ENCODE assay signal across 18 cellular contexts in genomic region chr1:212593696-212594335, GRCh38. TPM values are rescaled to one million over a fixed set of nuclear protein-coding genes. Genes with fewer than 3 reads are reported as not detected.
DNase-seq lines count a peak whose midpoint lies in the region; ATAC-seq and TF ChIP-seq lines count a peak whose summit lies in the region.
"Had no signal": no experiment of that assay in that cellular context is flagged by ENCODE, and none has a peak within 500 bp of the region (broad histone marks: within the 10 kb centered on the region; RNA-seq: fewer than 3 reads in every experiment).

No MANE protein-coding gene starts in this region.

- peak overlapping the region; percentile 67 for H2AK5ac ChIP-seq in mesenchymal stem cell (ENCODE audit: low read length, severe bottlenecking)

- H3K27ac Mint-ChIP-seq in activated naive CD4-positive, alpha-beta T cell treated with anti-CD3 and anti-CD28 coated beads, Interleukin-2, amount 10 ng/mL, durations not matched to agents 7 days and 5 days: peak overlapping the region; percentile 67
- peak overlapping the region; percentile 43; the same call in 1 of the 2 replicates for H3K27ac Mint-ChIP-seq in WTC11

- H2BK12ac ChIP-seq in mesenchymal stem cell (ENCODE audit: low read length in 2 of 2): no peak overlapping the region

- peaks cover 10% of the 10 kb centered on the region for H3K4me1 ChIP-seq in mesenchymal stem cell (ENCODE audit: control insufficient read depth, insufficient read depth, low read depth, low read length)
- H3K4me1 ChIP-seq in adrenal gland (replicated peaks in 1 of 2): peaks cover 0 to 5% of the 10 kb centered on the region in 2 donors

- H3K9ac ChIP-seq in mesenchymal stem cell (ENCODE audit: low read length): no peak overlapping the region

- H3K27me3 Mint-ChIP-seq in activated naive CD4-positive, alpha-beta T cell treated with anti-CD3 and anti-CD28 coated beads, Interleukin-2, amount 10 ng/mL, durations not matched to agents 7 days and 5 days: peaks cover 18% of the 10 kb centered on the region
- peaks cover 1% of the 10 kb centered on the region; the same call in 1 of the 2 replicates for H3K27me3 Mint-ChIP-seq in WTC11 (ENCODE audit: low read depth)

- no peak overlapping the region for H4K8ac ChIP-seq in mesenchymal stem cell (ENCODE audit: low read length)

- TF ChIP-seq POLR2A in adrenal gland (IDR thresholded peaks at IDR 0.05): no peak

- H3K4me1 Mint-ChIP-seq in activated naive CD4-positive, alpha-beta T cell treated with anti-CD3 and anti-CD28 coated beads, Interleukin-2, amount 10 ng/mL, durations not matched to agents 7 days and 5 days: peaks cover 31% of the 10 kb centered on the region
- H3K4me1 Mint-ChIP-seq in WTC11: peaks cover 21% of the 10 kb centered on the region

- H2BK120ac ChIP-seq in mesenchymal stem cell (ENCODE audit: low read depth, low read length): no peak overlapping the region

- no peak for DNase-seq in activated naive CD4-positive, alpha-beta T cell treated with anti-CD3 and anti-CD28 coated beads, Interleukin-2, amount 10 ng/mL, durations not matched to agents 7 days and 5 days
- no peak for DNase-seq in activated naive CD4-positive, alpha-beta T cell treated with Interleukin-2 at 50 U/mL for 16 hours
- DNase-seq in WTC11 (ENCODE audit: low spot score): no peak
- no peak for DNase-seq in mesenchymal stem cell
- DNase-seq in cerebellar cortex (ENCODE audit: low spot score): no peak
- no peak for DNase-seq in adrenal gland
- DNase-seq in nucleus accumbens (lab: John Stamatoyannopoulos, UW): no peak
- DNase-seq: DMS153, EL, Kasumi-1, NCI-H1105 treated with DMSO at 0.1 percent for 48 hours, NCI-H187, NCI-H510A, NCI-H774, Peyer's patch had no signal

- intact Hi-C loops in adrenal gland (cut with DNase I): no loop called here

- no peak overlapping the region for H3K4me3 Mint-ChIP-seq in activated naive CD4-positive, alpha-beta T cell treated with anti-CD3 and anti-CD28 coated beads, Interleukin-2, amount 10 ng/mL, durations not matched to agents 7 days and 5 days
- no peak overlapping the region for H3K4me3 Mint-ChIP-seq in WTC11
- H3K4me3 Mint-ChIP-seq: CD14-positive monocyte had no signal

- H3K27ac ChIP-seq in mesenchymal stem cell (ENCODE audit: low read length, poor library complexity, severe bottlenecking) (peak overlapping the region; percentile 53), adrenal gland (no peak overlapping the region)
- H3K27ac ChIP-seq: Peyer's patch had no signal

- no peak for ATAC-seq in WTC11
- ATAC-seq: Right ventricle myocardium inferior had no signal

- H3K27me3 ChIP-seq in mesenchymal stem cell (ENCODE audit: control insufficient read depth in 1 of 2, insufficient read depth in 1 of 2, low read length in 2 of 2): peaks cover 0 to 9% of the 10 kb centered on the region in 2 experiments
- H3K27me3 ChIP-seq in adrenal gland: peaks cover 8% of the 10 kb centered on the region
- H3K27me3 ChIP-seq: Peyer's patch had no signal

- no peak overlapping the region for H3K4ac ChIP-seq in mesenchymal stem cell (ENCODE audit: low read depth in 1 of 2, low read length in 2 of 2)

- no peaks in the 10 kb centered on the region for H3K9me3 Mint-ChIP-seq in activated naive CD4-positive, alpha-beta T cell treated with anti-CD3 and anti-CD28 coated beads, Interleukin-2, amount 10 ng/mL, durations not matched to agents 7 days and 5 days
- no peaks in the 10 kb centered on the region; the same call in 1 of the 2 replicates for H3K9me3 Mint-ChIP-seq in WTC11

- peak overlapping the region; percentile 26 for H2BK15ac ChIP-seq in mesenchymal stem cell (ENCODE audit: low read depth, poor library complexity, severe bottlenecking)

- no peak for TF ChIP-seq CTCF in WTC11 (IDR thresholded peaks at IDR 0.05)
- no peak for TF ChIP-seq CTCF in adrenal gland (IDR thresholded peaks at IDR 0.05)

- no peak overlapping the region for H2BK5ac ChIP-seq in mesenchymal stem cell (ENCODE audit: low read depth, low read length, poor library complexity, severe bottlenecking)

- H4K91ac ChIP-seq in mesenchymal stem cell (ENCODE audit: low read length): peak overlapping the region; percentile 41

- CTCF ChIA-PET in activated naive CD4-positive, alpha-beta T cell treated with anti-CD3 and anti-CD28 coated beads, Interleukin-2, amount 10 ng/mL, durations not matched to agents 7 days and 5 days (lab: Charles Lee): interaction anchor here (0.7 to 1.5 kb wide), 3 partner anchors 113 to 229 kb away, joined by 3 to 4 read pairs (median 3); no protein-coding TSS in a partner anchor
- CTCF ChIA-PET in WTC11 (lab: Charles Lee): interaction anchor here (0.8 to 2.1 kb wide), 3 partner anchors 71 to 136 kb away, joined by 4 to 15 read pairs (median 5); no protein-coding TSS in a partner anchor

- no peak overlapping the region for H2AFZ ChIP-seq in mesenchymal stem cell (ENCODE audit: low read depth, low read length)

- H3K9me3 ChIP-seq in mesenchymal stem cell (ENCODE audit: control insufficient read depth, low read length) (no peaks in the 10 kb centered on the region), adrenal gland (replicated peaks in 1 of 3) (no peaks in the 10 kb centered on the region)
- H3K9me3 ChIP-seq: Peyer's patch had no signal

- no peaks in the 10 kb centered on the region for H3K36me3 ChIP-seq in mesenchymal stem cell (ENCODE audit: control insufficient read depth in 1 of 2, insufficient read depth in 2 of 2, low read depth in 1 of 2, low read length in 2 of 2)
- H3K36me3 ChIP-seq in adrenal gland (replicated peaks in 1 of 2): no peaks in the 10 kb centered on the region
- H3K36me3 ChIP-seq: Peyer's patch had no signal

- WGBS in mesenchymal stem cell: 83% methylated on average over 3 of the region's 3 CpGs
- WGBS in adrenal gland, 4 donors: 67 to 83% (median 72%) methylated on average over 3 of the region's 3 CpGs

- H3K14ac ChIP-seq in mesenchymal stem cell (ENCODE audit: low read length in 2 of 2): no peak overlapping the region

- H3K4me2 ChIP-seq in mesenchymal stem cell (ENCODE audit: low read length, poor library complexity, severe bottlenecking): no peak overlapping the region

- H3K36me3 Mint-ChIP-seq in activated naive CD4-positive, alpha-beta T cell treated with anti-CD3 and anti-CD28 coated beads, Interleukin-2, amount 10 ng/mL, durations not matched to agents 7 days and 5 days: no peaks in the 10 kb centered on the region
- H3K36me3 Mint-ChIP-seq in WTC11: no peaks in the 10 kb centered on the region
- H3K36me3 Mint-ChIP-seq: CD14-positive monocyte, IgD-negative memory B cell had no signal

- no peak overlapping the region for H3K18ac ChIP-seq in mesenchymal stem cell (ENCODE audit: low read depth in 1 of 2, low read length in 2 of 2)

- peaks cover 2% of the 10 kb centered on the region for H3K79me1 ChIP-seq in mesenchymal stem cell (replicated peaks; ENCODE audit: low read length, poor library complexity, severe bottlenecking)

- H3K4me3 ChIP-seq in mesenchymal stem cell (ENCODE audit: insufficient read depth in 1 of 2, low read depth in 1 of 2, low read length in 2 of 2): no peak overlapping the region
- H3K4me3 ChIP-seq in adrenal gland: no peak overlapping the region
- H3K4me3 ChIP-seq: Peyer's patch had no signal

- POLR2A ChIA-PET in WTC11 (lab: Charles Lee): interaction anchor here (1.5 kb wide), 1 partner anchor 15 kb away, joined by 5 read pairs; the partner anchor contains the start of gene ATF3

- no peak overlapping the region for H3K23ac ChIP-seq in mesenchymal stem cell (ENCODE audit: low read length in 2 of 2)

TF ChIP-seq in WTC11, 78 proteins besides CTCF, POLR2A, EP300 and RAD21 (continues in another document):
- TF ChIP-seq PRDM15 (CRISPR knock-in tag; IDR thresholded peaks at IDR 0.05): no peak
- TF ChIP-seq ZNF396 (CRISPR knock-in tag; IDR thresholded peaks at IDR 0.05; ENCODE audit: borderline replicate concordance): no peak
- no peak for TF ChIP-seq ZMAT4 (CRISPR knock-in tag; IDR thresholded peaks at IDR 0.05)
- TF ChIP-seq USF1 (CRISPR knock-in tag; IDR thresholded peaks at IDR 0.05): no peak
- no peak for TF ChIP-seq FOXP1 (CRISPR knock-in tag; IDR thresholded peaks at IDR 0.05; ENCODE audit: borderline replicate concordance)

RNA-seq across cellular contexts. Expression of gene ATF3, which starts 14.7 kb away (rescaled TPM):
- total RNA-seq in WTC11 (2021) (12.5 to 19.4 TPM (median 14.6 TPM) in 3 replicates), adrenal gland (10 to 100 TPM in 3 of 8 donors, 1 to 10 TPM in 5; 3.6 to 13.4 (median 8.1) TPM)
- 11.5 TPM for polyA plus RNA-seq in mesenchymal stem cell (2013, experiment 1 of 2)
- 9.7 TPM for polyA plus RNA-seq in mesenchymal stem cell (2013, experiment 2 of 2)
- polyA plus RNA-seq in adrenal gland: 10 to 100 TPM; 13.4 to 19.7 (median 14.5) TPM
